ENCODE assay signal across 1 cellular context in the genomic region with DNA sequence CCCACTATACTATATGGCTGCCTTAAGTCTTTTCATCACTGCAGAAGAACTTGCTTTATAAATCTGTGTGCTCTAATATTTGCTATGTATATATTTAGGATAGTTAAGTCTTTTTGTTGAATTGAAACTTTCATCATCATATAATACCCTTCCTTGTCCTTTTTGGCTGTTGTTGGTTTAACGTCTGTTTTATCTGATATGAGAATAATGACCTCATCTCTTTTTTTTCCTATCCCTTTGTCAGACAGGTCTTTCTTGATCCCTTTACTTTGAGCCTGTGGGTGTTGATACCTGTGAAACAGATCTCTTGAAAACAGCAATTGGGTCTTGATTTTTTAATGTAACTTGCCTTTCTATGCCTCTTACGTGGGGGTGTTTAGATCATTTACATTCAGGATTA.
TF ChIP-seq lines count a peak whose summit lies in the region.

No MANE protein-coding gene starts in this region.

TF ChIP-seq in GM23338, 12 proteins besides CTCF, POLR2A, EP300 and RAD21 (continued from another document):
- TF ChIP-seq, protein P1, sequence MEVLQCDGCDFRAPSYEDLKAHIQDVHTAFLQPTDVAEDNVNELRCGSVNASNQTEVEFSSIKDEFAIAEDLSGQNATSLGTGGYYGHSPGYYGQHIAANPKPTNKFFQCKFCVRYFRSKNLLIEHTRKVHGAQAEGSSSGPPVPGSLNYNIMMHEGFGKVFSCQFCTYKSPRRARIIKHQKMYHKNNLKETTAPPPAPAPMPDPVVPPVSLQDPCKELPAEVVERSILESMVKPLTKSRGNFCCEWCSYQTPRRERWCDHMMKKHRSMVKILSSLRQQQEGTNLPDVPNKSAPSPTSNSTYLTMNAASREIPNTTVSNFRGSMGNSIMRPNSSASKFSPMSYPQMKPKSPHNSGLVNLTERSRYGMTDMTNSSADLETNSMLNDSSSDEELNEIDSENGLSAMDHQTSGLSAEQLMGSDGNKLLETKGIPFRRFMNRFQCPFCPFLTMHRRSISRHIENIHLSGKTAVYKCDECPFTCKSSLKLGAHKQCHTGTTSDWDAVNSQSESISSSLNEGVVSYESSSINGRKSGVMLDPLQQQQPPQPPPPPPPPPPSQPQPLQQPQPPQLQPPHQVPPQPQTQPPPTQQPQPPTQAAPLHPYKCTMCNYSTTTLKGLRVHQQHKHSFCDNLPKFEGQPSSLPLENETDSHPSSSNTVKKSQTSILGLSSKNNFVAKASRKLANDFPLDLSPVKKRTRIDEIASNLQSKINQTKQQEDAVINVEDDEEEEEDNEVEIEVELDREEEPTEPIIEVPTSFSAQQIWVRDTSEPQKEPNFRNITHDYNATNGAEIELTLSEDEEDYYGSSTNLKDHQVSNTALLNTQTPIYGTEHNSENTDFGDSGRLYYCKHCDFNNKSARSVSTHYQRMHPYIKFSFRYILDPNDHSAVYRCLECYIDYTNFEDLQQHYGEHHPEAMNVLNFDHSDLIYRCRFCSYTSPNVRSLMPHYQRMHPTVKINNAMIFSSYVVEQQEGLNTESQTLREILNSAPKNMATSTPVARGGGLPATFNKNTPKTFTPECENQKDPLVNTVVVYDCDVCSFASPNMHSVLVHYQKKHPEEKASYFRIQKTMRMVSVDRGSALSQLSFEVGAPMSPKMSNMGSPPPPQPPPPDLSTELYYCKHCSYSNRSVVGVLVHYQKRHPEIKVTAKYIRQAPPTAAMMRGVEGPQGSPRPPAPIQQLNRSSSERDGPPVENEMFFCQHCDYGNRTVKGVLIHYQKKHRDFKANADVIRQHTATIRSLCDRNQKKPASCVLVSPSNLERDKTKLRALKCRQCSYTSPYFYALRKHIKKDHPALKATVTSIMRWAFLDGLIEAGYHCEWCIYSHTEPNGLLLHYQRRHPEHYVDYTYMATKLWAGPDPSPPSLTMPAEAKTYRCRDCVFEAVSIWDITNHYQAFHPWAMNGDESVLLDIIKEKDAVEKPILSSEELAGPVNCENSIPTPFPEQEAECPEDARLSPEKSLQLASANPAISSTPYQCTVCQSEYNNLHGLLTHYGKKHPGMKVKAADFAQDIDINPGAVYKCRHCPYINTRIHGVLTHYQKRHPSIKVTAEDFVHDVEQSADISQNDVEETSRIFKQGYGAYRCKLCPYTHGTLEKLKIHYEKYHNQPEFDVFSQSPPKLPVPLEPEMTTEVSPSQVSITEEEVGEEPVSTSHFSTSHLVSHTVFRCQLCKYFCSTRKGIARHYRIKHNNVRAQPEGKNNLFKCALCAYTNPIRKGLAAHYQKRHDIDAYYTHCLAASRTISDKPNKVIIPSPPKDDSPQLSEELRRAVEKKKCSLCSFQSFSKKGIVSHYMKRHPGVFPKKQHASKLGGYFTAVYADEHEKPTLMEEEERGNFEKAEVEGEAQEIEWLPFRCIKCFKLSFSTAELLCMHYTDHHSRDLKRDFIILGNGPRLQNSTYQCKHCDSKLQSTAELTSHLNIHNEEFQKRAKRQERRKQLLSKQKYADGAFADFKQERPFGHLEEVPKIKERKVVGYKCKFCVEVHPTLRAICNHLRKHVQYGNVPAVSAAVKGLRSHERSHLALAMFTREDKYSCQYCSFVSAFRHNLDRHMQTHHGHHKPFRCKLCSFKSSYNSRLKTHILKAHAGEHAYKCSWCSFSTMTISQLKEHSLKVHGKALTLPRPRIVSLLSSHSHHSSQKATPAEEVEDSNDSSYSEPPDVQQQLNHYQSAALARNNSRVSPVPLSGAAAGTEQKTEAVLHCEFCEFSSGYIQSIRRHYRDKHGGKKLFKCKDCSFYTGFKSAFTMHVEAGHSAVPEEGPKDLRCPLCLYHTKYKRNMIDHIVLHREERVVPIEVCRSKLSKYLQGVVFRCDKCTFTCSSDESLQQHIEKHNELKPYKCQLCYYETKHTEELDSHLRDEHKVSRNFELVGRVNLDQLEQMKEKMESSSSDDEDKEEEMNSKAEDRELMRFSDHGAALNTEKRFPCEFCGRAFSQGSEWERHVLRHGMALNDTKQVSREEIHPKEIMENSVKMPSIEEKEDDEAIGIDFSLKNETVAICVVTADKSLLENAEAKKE (CRISPR knock-in tag; IDR thresholded peaks at IDR 0.05), result no peak
- TF ChIP-seq, protein P2, sequence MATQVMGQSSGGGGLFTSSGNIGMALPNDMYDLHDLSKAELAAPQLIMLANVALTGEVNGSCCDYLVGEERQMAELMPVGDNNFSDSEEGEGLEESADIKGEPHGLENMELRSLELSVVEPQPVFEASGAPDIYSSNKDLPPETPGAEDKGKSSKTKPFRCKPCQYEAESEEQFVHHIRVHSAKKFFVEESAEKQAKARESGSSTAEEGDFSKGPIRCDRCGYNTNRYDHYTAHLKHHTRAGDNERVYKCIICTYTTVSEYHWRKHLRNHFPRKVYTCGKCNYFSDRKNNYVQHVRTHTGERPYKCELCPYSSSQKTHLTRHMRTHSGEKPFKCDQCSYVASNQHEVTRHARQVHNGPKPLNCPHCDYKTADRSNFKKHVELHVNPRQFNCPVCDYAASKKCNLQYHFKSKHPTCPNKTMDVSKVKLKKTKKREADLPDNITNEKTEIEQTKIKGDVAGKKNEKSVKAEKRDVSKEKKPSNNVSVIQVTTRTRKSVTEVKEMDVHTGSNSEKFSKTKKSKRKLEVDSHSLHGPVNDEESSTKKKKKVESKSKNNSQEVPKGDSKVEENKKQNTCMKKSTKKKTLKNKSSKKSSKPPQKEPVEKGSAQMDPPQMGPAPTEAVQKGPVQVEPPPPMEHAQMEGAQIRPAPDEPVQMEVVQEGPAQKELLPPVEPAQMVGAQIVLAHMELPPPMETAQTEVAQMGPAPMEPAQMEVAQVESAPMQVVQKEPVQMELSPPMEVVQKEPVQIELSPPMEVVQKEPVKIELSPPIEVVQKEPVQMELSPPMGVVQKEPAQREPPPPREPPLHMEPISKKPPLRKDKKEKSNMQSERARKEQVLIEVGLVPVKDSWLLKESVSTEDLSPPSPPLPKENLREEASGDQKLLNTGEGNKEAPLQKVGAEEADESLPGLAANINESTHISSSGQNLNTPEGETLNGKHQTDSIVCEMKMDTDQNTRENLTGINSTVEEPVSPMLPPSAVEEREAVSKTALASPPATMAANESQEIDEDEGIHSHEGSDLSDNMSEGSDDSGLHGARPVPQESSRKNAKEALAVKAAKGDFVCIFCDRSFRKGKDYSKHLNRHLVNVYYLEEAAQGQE (IDR thresholded peaks at IDR 0.05; ENCODE audit: unreplicated experiment), result no peak
- no peak for TF ChIP-seq ETS1 (IDR thresholded peaks at IDR 0.05)
- TF ChIP-seq CREB1 (CRISPR knock-in tag; IDR thresholded peaks at IDR 0.05; ENCODE audit: low read depth), result no peak
- TF ChIP-seq ZNF331 (CRISPR knock-in tag; IDR thresholded peaks at IDR 0.05; ENCODE audit: low read depth), result no peak
- TF ChIP-seq JUNB (IDR thresholded peaks at IDR 0.05; ENCODE audit: unreplicated experiment), result no peak
- TF ChIP-seq STAT1 (IDR thresholded peaks at IDR 0.05; ENCODE audit: unreplicated experiment), result no peak
- no peak for TF ChIP-seq POLR2AphosphoS5 (IDR thresholded peaks at IDR 0.05; ENCODE audit: low read depth)
- no peak for TF ChIP-seq ZNF114 (CRISPR knock-in tag; IDR thresholded peaks at IDR 0.05)
